Comparison of ENCODE assay signal across 1 cellular context in the genomic region with DNA sequence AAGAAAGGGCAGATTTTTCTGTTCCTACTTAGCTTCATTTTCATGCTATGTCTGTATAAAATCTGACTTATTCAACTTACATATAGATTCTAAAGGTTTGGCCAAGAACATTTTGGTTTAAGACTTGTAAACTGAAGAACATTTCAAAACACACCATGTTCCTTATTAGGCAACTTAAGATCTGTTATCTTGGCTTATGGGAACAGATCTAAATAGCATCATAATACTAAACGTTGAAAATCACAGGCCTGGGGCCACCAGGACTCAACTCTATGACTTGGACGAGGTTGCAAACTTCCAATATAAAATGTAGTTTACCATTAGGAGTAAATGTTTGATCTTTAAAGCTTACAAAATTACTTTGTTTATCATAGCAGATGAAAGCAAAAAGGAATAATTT.
TF ChIP-seq lines count a peak whose summit lies in the region.

No MANE protein-coding gene starts in this region.

TF ChIP-seq in IMR-90, 13 proteins besides CTCF, POLR2A, EP300 and RAD21:
- TF ChIP-seq CEBPB (IDR thresholded peaks at IDR 0.05; ENCODE audit: low read depth, low read length) (peak; percentile 20; the same call in 1 of the 2 replicates), NFE2L2 (IDR thresholded peaks at IDR 0.05; ENCODE audit: low read depth, low read length) (no peak)
